17 cellular contexts compared by ENCODE assay signal in the genomic region with DNA sequence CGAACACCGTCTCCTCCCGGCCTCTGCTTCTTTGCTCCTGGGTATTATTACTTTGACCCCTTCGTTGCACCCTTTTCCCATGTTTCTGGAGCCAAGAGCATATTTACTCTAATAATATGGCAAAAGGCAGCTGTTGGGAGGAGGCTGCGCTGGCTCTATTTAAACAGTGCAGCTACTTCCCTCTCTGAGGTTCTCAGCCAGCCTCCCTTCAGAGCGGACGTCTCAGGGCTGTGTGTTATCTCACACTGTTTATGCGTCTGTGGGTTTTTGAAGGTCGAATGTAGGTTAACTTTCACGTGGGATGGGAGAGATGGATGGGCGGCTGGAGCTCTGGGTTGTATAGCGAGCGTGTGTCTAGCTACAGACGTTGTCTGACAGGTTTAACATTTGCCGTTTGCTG. TPM values are rescaled to one million over a fixed set of nuclear protein-coding genes. Genes with fewer than 3 reads are reported as not detected.
DNase-seq lines count a peak whose midpoint lies in the region; TF ChIP-seq lines count a peak whose summit lies in the region.
"Had no signal": no experiment of that assay in that cellular context is flagged by ENCODE, and none has a peak within 500 bp of the region (broad histone marks: within the 10 kb centered on the region; RNA-seq: fewer than 3 reads in every experiment).

No MANE protein-coding gene starts in this region.

- H3K4me1 Mint-ChIP-seq in osteocyte (ENCODE audit: unreplicated experiment), result no peaks in the 10 kb centered on the region

- H3K4me3 Mint-ChIP-seq in osteocyte (ENCODE audit: unreplicated experiment), result no peak overlapping the region

- no peaks in the 10 kb centered on the region for H3K36me3 Mint-ChIP-seq in osteocyte (ENCODE audit: unreplicated experiment)

- no peak for TF ChIP-seq POLR2A in NB4 (IDR thresholded peaks at IDR 0.05; ENCODE audit: extremely low read depth, insufficient read length)

- H3K9me3 Mint-ChIP-seq in osteocyte (ENCODE audit: unreplicated experiment), result no peaks in the 10 kb centered on the region

- H3K4me3 ChIP-seq in NB4 (ENCODE audit: low read depth, low read length) (no peak overlapping the region), fibroblast of the aortic adventitia (ENCODE audit: low read depth, low read length) (no peak overlapping the region), rectal smooth muscle tissue (ENCODE audit: low read length) (peak overlapping the region; percentile 38)

- H3K4me1 ChIP-seq in rectal smooth muscle tissue (ENCODE audit: control insufficient read depth, insufficient read depth, low read length), result peaks cover 4% of the 10 kb centered on the region

- H3K27me3 ChIP-seq in rectal smooth muscle tissue (ENCODE audit: control insufficient read depth, insufficient read depth, low read length), result no peaks in the 10 kb centered on the region

- H3K27ac ChIP-seq in rectal smooth muscle tissue (ENCODE audit: low read depth, low read length), result peak overlapping the region; percentile 30

- H3K36me3 ChIP-seq in rectal smooth muscle tissue (ENCODE audit: control insufficient read depth, insufficient read depth, low read length), result no peaks in the 10 kb centered on the region

- DNase-seq in NCI-H2029 (lab: John Stamatoyannopoulos, UW), result peak; percentile 52
- no peak for DNase-seq in NCI-H2029 treated with DMSO at 0.1 percent for 48 hours (lab: John Stamatoyannopoulos, UW)
- peak; percentile 87 for DNase-seq in NB4 (ENCODE audit: low read depth)
- DNase-seq in fibroblast of the aortic adventitia (ENCODE audit: low read depth), result peak; percentile 23
- DNase-seq in GM19238 (ENCODE audit: insufficient read length, low spot score), result no peak
- no peak for DNase-seq in osteocyte (ENCODE audit: extremely low spot score, unreplicated experiment)
- no peak for DNase-seq in stimulated activated CD4-positive, alpha-beta T cell treated with anti-CD3 and anti-CD28 coated beads, Interleukin-12 subunit alpha, Interleukin-12 subunit beta, amount 100 ng/mL, for 4 hours
- DNase-seq: 8988T; activated naive CD4-positive, alpha-beta T cell treated with anti-CD3 and anti-CD28 coated beads, Interleukin-2, amount 50 U/mL, for 16 hours; COR-L47; KG1; midbrain; NCI-H1436 treated with DMSO at 0.1 percent for 48 hours; NCI-H446 treated with DMSO at 0.1 percent for 48 hours; substantia nigra; SW 1271 had no signal

- H3K9ac ChIP-seq in rectal smooth muscle tissue (ENCODE audit: low read length), result no peak overlapping the region

- TF ChIP-seq CTCF in NB4 (IDR thresholded peaks at IDR 0.05; ENCODE audit: low read depth, low read length), result no peak
- no peak for TF ChIP-seq CTCF in fibroblast of the aortic adventitia (IDR thresholded peaks at IDR 0.05; ENCODE audit: insufficient read depth, low read length)
- TF ChIP-seq CTCF in osteocyte (IDR thresholded peaks at IDR 0.05), result no peak

- peaks cover 15% of the 10 kb centered on the region for H3K27me3 Mint-ChIP-seq in osteocyte (ENCODE audit: unreplicated experiment)

- H3K27ac Mint-ChIP-seq in osteocyte (ENCODE audit: unreplicated experiment), result no peak overlapping the region

RNA-seq across cellular contexts. Expression of gene COX4I1, which starts 45.3 kb away (rescaled TPM):
- total RNA-seq in fibroblast of the aortic adventitia (ENCODE audit: low replicate concordance), result 348 and 421 TPM in 2 replicates
- 456 and 476 TPM in 2 replicates for total RNA-seq in osteocyte

RNA-seq across cellular contexts. Expression of gene EMC8, which starts 45.4 kb away (rescaled TPM):
- 18.6 and 23.8 TPM in 2 replicates for total RNA-seq in fibroblast of the aortic adventitia (ENCODE audit: low replicate concordance)
- total RNA-seq in osteocyte, result 34.3 and 35.5 TPM in 2 replicates

RNA-seq across cellular contexts. Expression of gene IRF8, which starts 54.2 kb away (rescaled TPM):
- total RNA-seq in fibroblast of the aortic adventitia (ENCODE audit: low replicate concordance) (not detected in 2 replicates), osteocyte (not detected in 2 replicates)

Comparison
In these comparisons a context has a peak if more than half of its experiments do, and no peak if none do; other contexts are left out.
1. DNase-seq: peak in NCI-H2029 (single experiment), NB4 (single experiment) and fibroblast of the aortic adventitia (single experiment); none in NCI-H2029 treated with DMSO at 0.1 percent for 48 hours (single experiment), GM19238 (single experiment), osteocyte (single experiment) and stimulated activated CD4-positive, alpha-beta T cell treated with anti-CD3 and anti-CD28 coated beads, Interleukin-12 subunit alpha, Interleukin-12 subunit beta, amount 100 ng/mL, for 4 hours (single experiment).